ENCODE assay signal across 8 cellular contexts in the genomic region with DNA sequence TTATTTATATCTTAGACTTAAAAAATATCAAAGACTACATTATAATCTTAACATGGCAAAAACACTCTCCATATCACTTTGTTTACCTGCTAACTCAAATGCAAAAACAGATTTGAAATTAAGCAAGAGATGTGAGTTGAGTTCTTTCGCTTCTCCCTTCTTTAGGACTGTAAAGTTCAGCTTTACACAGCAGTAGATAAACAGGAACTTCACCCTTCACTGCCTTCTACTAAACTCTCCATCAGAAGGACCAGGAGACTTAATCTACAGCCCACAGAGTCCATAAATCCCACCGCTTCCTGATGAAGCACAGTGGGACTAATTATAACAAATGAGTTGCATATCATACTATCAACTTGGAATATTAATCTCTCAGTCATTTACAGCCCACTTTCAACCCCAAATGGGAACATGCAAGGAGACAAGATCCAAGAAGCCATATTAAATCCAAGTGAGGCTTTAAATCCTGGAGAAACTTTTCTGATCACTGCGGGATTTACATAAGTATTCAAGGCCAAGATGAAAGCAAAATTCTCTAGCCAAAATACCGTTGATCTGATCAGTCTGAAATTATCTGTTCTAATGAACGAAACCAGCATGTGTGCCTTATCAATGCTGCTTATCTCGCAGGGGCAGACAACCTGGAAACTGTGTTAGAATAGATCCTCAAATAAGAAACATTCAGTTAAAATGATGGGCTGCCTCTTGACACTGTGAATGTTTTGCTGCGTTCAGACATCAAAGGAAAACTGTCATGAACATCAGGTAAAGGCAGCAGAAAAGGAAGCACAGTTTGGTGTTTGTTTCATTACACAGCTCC. TPM values are rescaled to one million over a fixed set of nuclear protein-coding genes. Genes with fewer than 3 reads are reported as not detected.
DNase-seq lines count a peak whose midpoint lies in the region; ATAC-seq and TF ChIP-seq lines count a peak whose summit lies in the region.

No MANE protein-coding gene starts in this region.

- DNase-seq in activated naive CD4-positive, alpha-beta T cell treated with anti-CD3 and anti-CD28 coated beads for 36 hours, result no peak
- DNase-seq in activated naive CD4-positive, alpha-beta T cell treated with Interleukin-2 at 50 U/mL for 16 hours, result no peak
- DNase-seq in RWPE2 (ENCODE audit: low spot score) (no peak), neural crest cell (ENCODE audit: low read depth, low spot score) (no peak), NCI-H69 (lab: John Stamatoyannopoulos, UW) (no peak)

- H3K4me1 ChIP-seq in RWPE2 (ENCODE audit: insufficient read depth, poor library complexity, severe bottlenecking), result peaks cover 20% of the 10 kb centered on the region
- peaks cover 11% of the 10 kb centered on the region for H3K4me1 ChIP-seq in endocrine pancreas (ENCODE audit: control insufficient read depth, insufficient read depth, low read length)

- CTCF ChIA-PET in activated naive CD4-positive, alpha-beta T cell treated with anti-CD3 and anti-CD28 coated beads for 36 hours (lab: Charles Lee), result no interaction called here

- H3K9ac ChIP-seq in endocrine pancreas (ENCODE audit: control insufficient read depth, insufficient read depth, low read length), result peak overlapping the region; percentile 1

- H3K27me3 Mint-ChIP-seq in activated naive CD4-positive, alpha-beta T cell treated with anti-CD3 and anti-CD28 coated beads for 36 hours (ENCODE audit: low read depth), result no peaks in the 10 kb centered on the region
- H3K27me3 Mint-ChIP-seq in neural crest cell (ENCODE audit: low read depth), result no peaks in the 10 kb centered on the region

- peak overlapping the region; percentile 88 for H3K4me3 Mint-ChIP-seq in activated naive CD4-positive, alpha-beta T cell treated with anti-CD3 and anti-CD28 coated beads for 36 hours
- peak overlapping the region; percentile 97 for H3K4me3 Mint-ChIP-seq in neural crest cell

- no peak for TF ChIP-seq CTCF in RWPE2 (IDR thresholded peaks at IDR 0.05; ENCODE audit: poor library complexity, severe bottlenecking)
- TF ChIP-seq CTCF in neural crest cell (conservative IDR thresholded peaks at IDR 0.05), result no peak

- H3K9me3 ChIP-seq in RWPE2 (ENCODE audit: severe bottlenecking) (no peaks in the 10 kb centered on the region), endocrine pancreas (ENCODE audit: control insufficient read depth, low read length) (no peaks in the 10 kb centered on the region)

- no peaks in the 10 kb centered on the region for H3K36me3 ChIP-seq in RWPE2 (ENCODE audit: low read depth)
- no peaks in the 10 kb centered on the region for H3K36me3 ChIP-seq in endocrine pancreas (ENCODE audit: control insufficient read depth, insufficient read depth, low read length)

- intact Hi-C loops in activated naive CD4-positive, alpha-beta T cell treated with anti-CD3 and anti-CD28 coated beads for 36 hours (cut with micrococcal nuclease), result loop anchor here (1.0 to 10.0 kb wide), 3 partner anchors 28 to 229 kb away; partner anchors contain the start of genes GNAO1, NUDT21 and OGFOD1

- H3K4me3 ChIP-seq in RWPE2 (ENCODE audit: severe bottlenecking) (peak overlapping the region; percentile 98), endocrine pancreas (ENCODE audit: control insufficient read depth, insufficient read depth, low read length) (peak overlapping the region; percentile 92)

- H3K9me3 Mint-ChIP-seq in activated naive CD4-positive, alpha-beta T cell treated with anti-CD3 and anti-CD28 coated beads for 36 hours, result no peaks in the 10 kb centered on the region
- H3K9me3 Mint-ChIP-seq in neural crest cell, result no peaks in the 10 kb centered on the region

- peaks cover 1% of the 10 kb centered on the region for H3K36me3 Mint-ChIP-seq in activated naive CD4-positive, alpha-beta T cell treated with anti-CD3 and anti-CD28 coated beads for 36 hours (ENCODE audit: low read depth)
- H3K36me3 Mint-ChIP-seq in neural crest cell (ENCODE audit: low read depth), result no peaks in the 10 kb centered on the region

- ATAC-seq in RWPE2 (ENCODE audit: low read depth), result no peak
- no peak for ATAC-seq in GM18520 (IDR thresholded peaks at IDR 0.05; ENCODE audit: unreplicated experiment)
- no peak for ATAC-seq in HG03439 (IDR thresholded peaks at IDR 0.05; ENCODE audit: unreplicated experiment)

- H3K27me3 ChIP-seq in RWPE2 (ENCODE audit: insufficient read depth, poor library complexity, severe bottlenecking) (no peaks in the 10 kb centered on the region), endocrine pancreas (ENCODE audit: control insufficient read depth, insufficient read depth, low read length) (no peaks in the 10 kb centered on the region)

- H3K4me1 Mint-ChIP-seq in activated naive CD4-positive, alpha-beta T cell treated with anti-CD3 and anti-CD28 coated beads for 36 hours (ENCODE audit: low read depth), result peaks cover 33% of the 10 kb centered on the region
- H3K4me1 Mint-ChIP-seq in neural crest cell, result peaks cover 45% of the 10 kb centered on the region

- H3K27ac ChIP-seq in RWPE2 (ENCODE audit: poor library complexity, severe bottlenecking), result peak overlapping the region; percentile 53

- H3K27ac Mint-ChIP-seq in activated naive CD4-positive, alpha-beta T cell treated with anti-CD3 and anti-CD28 coated beads for 36 hours, result peak overlapping the region; percentile 34
- peak overlapping the region; percentile 86 for H3K27ac Mint-ChIP-seq in neural crest cell (ENCODE audit: unreplicated experiment)

RNA-seq across cellular contexts. Expression of gene AMFR, which starts 1.6 kb away (rescaled TPM):
- 10 to 100 TPM; 26.7 to 33.0 TPM for total RNA-seq in activated naive CD4-positive, alpha-beta T cell treated with anti-CD3 and anti-CD28 coated beads for 36 hours
- 64.7 and 66.4 TPM in 2 replicates for total RNA-seq in neural crest cell

RNA-seq across cellular contexts. Expression of gene NUDT21, which starts 27.3 kb away (rescaled TPM):
- total RNA-seq in activated naive CD4-positive, alpha-beta T cell treated with anti-CD3 and anti-CD28 coated beads for 36 hours, result 100 to 1,000 TPM; 324 to 330 TPM
- 232 and 239 TPM in 2 replicates for total RNA-seq in neural crest cell

RNA-seq across cellular contexts. Expression of gene OGFOD1, which starts 27.6 kb away (rescaled TPM):
- 10 to 100 TPM; 48.5 to 50.6 TPM for total RNA-seq in activated naive CD4-positive, alpha-beta T cell treated with anti-CD3 and anti-CD28 coated beads for 36 hours
- total RNA-seq in neural crest cell, result 52.9 and 55.4 TPM in 2 replicates
